8 cellular contexts compared by ENCODE assay signal in the genomic region with DNA sequence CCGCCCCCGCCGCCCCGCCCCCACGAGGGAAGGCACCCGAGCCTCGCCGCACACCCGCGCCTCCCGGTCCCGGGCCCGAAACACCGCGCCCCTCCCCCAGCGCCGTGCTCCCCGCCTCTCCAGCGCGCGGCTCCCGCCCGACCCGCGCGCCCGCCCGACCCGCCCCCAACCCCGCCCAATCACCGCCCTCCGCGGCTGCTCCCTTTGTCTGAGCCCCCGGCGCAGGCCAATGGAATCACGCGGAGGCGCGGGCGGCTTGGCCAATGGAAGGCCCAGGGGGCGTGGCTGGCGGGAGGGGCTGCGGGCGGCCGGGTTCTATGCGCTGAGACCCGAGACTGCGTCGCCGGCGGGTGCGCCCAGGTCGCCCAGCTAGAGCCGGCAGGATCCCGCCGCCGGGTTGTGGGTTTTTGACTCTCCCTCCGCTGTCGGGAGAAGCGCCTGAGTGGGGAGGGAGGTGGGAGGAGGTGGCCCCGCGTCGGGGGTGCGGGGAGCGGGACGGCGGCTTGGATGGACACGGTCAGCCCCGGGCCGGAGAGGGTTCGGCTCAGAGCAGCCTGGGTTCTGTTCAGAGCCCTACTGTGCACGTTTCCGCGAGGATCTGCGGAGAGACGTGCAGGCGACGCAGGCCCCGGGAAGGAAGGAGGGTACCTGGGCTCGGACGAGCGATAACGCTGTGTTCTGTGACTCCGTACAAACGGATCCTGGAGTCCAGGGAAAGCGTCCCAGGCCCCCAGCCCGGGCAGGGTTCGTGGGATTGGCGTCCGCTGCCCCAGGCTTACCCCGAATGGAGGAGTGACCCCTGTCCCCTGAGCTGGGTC. TPM values are rescaled to one million over a fixed set of nuclear protein-coding genes. Genes with fewer than 3 reads are reported as not detected.
A peak's percentile ranks its signal among the peaks of the same experiment; 100 is the strongest.
DNase-seq lines count a peak whose midpoint lies in the region; ATAC-seq and TF ChIP-seq lines count a peak whose summit lies in the region.

No MANE protein-coding gene starts in this region.

- peak overlapping the region; percentile 73 to 78 for H3K27ac ChIP-seq in mucosa of rectum (ENCODE audit: low read depth in 2 of 2, low read length in 2 of 2)

- peak; percentile 70 for ATAC-seq in GM21515 (IDR thresholded peaks at IDR 0.05; ENCODE audit: unreplicated experiment)

- H3K4me3 ChIP-seq in epithelial cell of proximal tubule (ENCODE audit: low read depth, low read length) (peak overlapping the region; percentile 63), mucosa of rectum (ENCODE audit: low read length in 2 of 2) (peak overlapping the region; percentile 64 to 74)

- no peaks in the 10 kb centered on the region for H3K36me3 ChIP-seq in mucosa of rectum (ENCODE audit: control insufficient read depth in 2 of 2, insufficient read depth in 2 of 2, low read length in 2 of 2)

- peaks cover 23% of the 10 kb centered on the region for H3K27me3 Mint-ChIP-seq in IgD-negative memory B cell

- H3K4me1 ChIP-seq in mucosa of rectum (ENCODE audit: control insufficient read depth in 2 of 2, insufficient read depth in 2 of 2, low read length in 2 of 2), result peaks cover 23 to 24% of the 10 kb centered on the region in 2 donors

- peak overlapping the region; percentile 72 to 85 for H3K9ac ChIP-seq in mucosa of rectum (ENCODE audit: low read depth in 1 of 2, low read length in 2 of 2)

- peaks cover 0 to 3% (median 0%) of the 10 kb centered on the region in 3 donors for H3K9me3 Mint-ChIP-seq in IgD-negative memory B cell

- no peaks in the 10 kb centered on the region for H3K27me3 ChIP-seq in mucosa of rectum (ENCODE audit: control insufficient read depth in 2 of 2, insufficient read depth in 2 of 2, low read length in 2 of 2)

- TF ChIP-seq CTCF in epithelial cell of proximal tubule (conservative IDR thresholded peaks at IDR 0.05; ENCODE audit: low read depth, low read length), result no peak

- peaks cover 2% of the 10 kb centered on the region for H3K36me3 Mint-ChIP-seq in IgD-negative memory B cell

- H3K27ac Mint-ChIP-seq in IgD-negative memory B cell, result peak overlapping the region in 1 of 3 donors; percentile 79

- no peaks in the 10 kb centered on the region for H3K9me3 ChIP-seq in mucosa of rectum (ENCODE audit: control insufficient read depth in 2 of 2, low read length in 2 of 2)

- peak; percentile 96 for DNase-seq in COLO668 (lab: John Stamatoyannopoulos, UW; ENCODE audit: unreplicated experiment)
- peak; percentile 95 for DNase-seq in OCI-M1 (lab: John Stamatoyannopoulos, UW)
- peak; percentile 93 for DNase-seq in activated T-cell treated with anti-CD3 and anti-CD28 coated beads, Interleukin-2, amount 50 U/mL, for 1 hour
- no peak for DNase-seq in epithelial cell of proximal tubule (ENCODE audit: low read depth)
- peak; percentile 95 for DNase-seq in stimulated activated CD8-positive, alpha-beta memory T cell treated with anti-CD3 and anti-CD28 coated beads, Interleukin-4, amount 100 ng/mL, for 24 hours (ENCODE audit: low read depth)

- peaks cover 5 to 11% (median 6%) of the 10 kb centered on the region in 3 donors for H3K4me1 Mint-ChIP-seq in IgD-negative memory B cell

- H3K4me3 Mint-ChIP-seq in IgD-negative memory B cell, result peak overlapping the region; percentile 37 to 74 (median 62)

RNA-seq across cellular contexts. Expression of a gene that starts 49.0 kb away (rescaled TPM):
- polyA plus RNA-seq in IgD-negative memory B cell, result not detected
- 4.8 and 6.2 TPM in 2 replicates for total RNA-seq in epithelial cell of proximal tubule

RNA-seq across cellular contexts. Expression of a gene that starts 51.2 kb away (rescaled TPM):
- 84.5 TPM for polyA plus RNA-seq in IgD-negative memory B cell
- total RNA-seq in epithelial cell of proximal tubule, result 67.1 and 71.6 TPM in 2 replicates
